Comparison of ENCODE assay signal across 8 cellular contexts in genomic region chr4:42654606-42655005, GRCh38. TPM values are rescaled to one million over a fixed set of nuclear protein-coding genes. Genes with fewer than 3 reads are reported as not detected.
DNase-seq lines count a peak whose midpoint lies in the region; ATAC-seq and TF ChIP-seq lines count a peak whose summit lies in the region.

No MANE protein-coding gene starts in this region.

- peak; percentile 24 for ATAC-seq in HG03354 (IDR thresholded peaks at IDR 0.05; ENCODE audit: poor library complexity, severe bottlenecking, unreplicated experiment)
- no peak for ATAC-seq in WTC11
- ATAC-seq in right cardiac atrium: peak in 1 of 2 donors; percentile 30

- intact Hi-C loops in right cardiac atrium (cut with DNase I): loop anchor here (5.0 to 10.0 kb wide), 3 partner anchors 50 to 60 kb away; no protein-coding TSS in a partner anchor
- intact Hi-C loops in thyroid gland (cut with DNase I): no loop called here

- 72% methylated on average over 1 of the region's 1 CpG for WGBS in right cardiac atrium
- WGBS in thyroid gland, 2 donors: 55 to 62% methylated on average over 1 of the region's 1 CpG

- peak; percentile 34 for DNase-seq in stimulated activated CD4-positive, alpha-beta T cell treated with anti-CD3 and anti-CD28 coated beads, Interleukin-1b, Interleukin-23, amount 100 ng/mL, for 48 hours
- no peak for DNase-seq in stimulated activated CD4-positive, alpha-beta T cell treated with anti-CD3 and anti-CD28 coated beads, Interleukin-4, amount 100 ng/mL, for 1 hour
- DNase-seq in WTC11 (ENCODE audit: low spot score) (no peak), right cardiac atrium (peak in 2 of 3 donors; percentile 35 to 37), thyroid gland (peak; percentile 40), NCI-H2107 treated with DMSO at 0.1 percent for 48 hours (lab: John Stamatoyannopoulos, UW; ENCODE audit: unreplicated experiment) (no peak), UCSD-AML1 (lab: John Stamatoyannopoulos, UW; ENCODE audit: unreplicated experiment) (no peak)

- POLR2A ChIA-PET in WTC11 (lab: Charles Lee): no interaction called here

- CTCF ChIA-PET in WTC11 (lab: Charles Lee): no interaction called here

- H3K4me1 ChIP-seq in right cardiac atrium (ENCODE audit: control insufficient read depth, insufficient read depth, low read length) (peaks cover 12% of the 10 kb centered on the region), thyroid gland (peaks cover 36 to 40% of the 10 kb centered on the region in 2 donors)

- H3K9me3 ChIP-seq in right cardiac atrium (ENCODE audit: control insufficient read depth, low read length) (no peaks in the 10 kb centered on the region), thyroid gland (no peaks in the 10 kb centered on the region)

- no peaks in the 10 kb centered on the region for H3K36me3 ChIP-seq in thyroid gland

- H3K27me3 ChIP-seq in right cardiac atrium (ENCODE audit: control insufficient read depth, insufficient read depth) (no peaks in the 10 kb centered on the region), thyroid gland (no peaks in the 10 kb centered on the region)

- peak overlapping the region; percentile 82 for H3K27ac ChIP-seq in right cardiac atrium (ENCODE audit: low read length)
- peak overlapping the region; percentile 72 to 88 (median 79) for H3K27ac ChIP-seq in thyroid gland

- TF ChIP-seq POLR2A in thyroid gland (IDR thresholded peaks at IDR 0.05): no peak

- no peak overlapping the region for H3K4me3 ChIP-seq in right cardiac atrium (ENCODE audit: low read length)
- H3K4me3 ChIP-seq in thyroid gland (replicated peaks in 1 of 3): peak overlapping the region in 1 of 3 donors; percentile 92

- H3K4me3 Mint-ChIP-seq in WTC11: peak overlapping the region; percentile 86

- peaks cover 26% of the 10 kb centered on the region for H3K9me3 Mint-ChIP-seq in WTC11

- peaks cover 52% of the 10 kb centered on the region for H3K4me1 Mint-ChIP-seq in WTC11

- TF ChIP-seq CTCF in WTC11 (IDR thresholded peaks at IDR 0.05): no peak
- TF ChIP-seq CTCF in thyroid gland (IDR thresholded peaks at IDR 0.05): peak in 1 of 6 experiments; percentile 8

- peaks cover 23% of the 10 kb centered on the region for H3K36me3 Mint-ChIP-seq in WTC11

- no peak overlapping the region for H3K27ac Mint-ChIP-seq in WTC11

- no peaks in the 10 kb centered on the region for H3K27me3 Mint-ChIP-seq in WTC11 (ENCODE audit: low read depth)

TF ChIP-seq in WTC11, 78 proteins besides CTCF, POLR2A, EP300 and RAD21:
- no peak for TF ChIP-seq GRHL2 (CRISPR knock-in tag; IDR thresholded peaks at IDR 0.05; ENCODE audit: insufficient replicate concordance, severe bottlenecking)
- TF ChIP-seq ZSCAN18 (CRISPR knock-in tag; IDR thresholded peaks at IDR 0.05): no peak
- TF ChIP-seq JUN (CRISPR knock-in tag; IDR thresholded peaks at IDR 0.05): no peak
- no peak for TF ChIP-seq MXD4 (CRISPR knock-in tag; IDR thresholded peaks at IDR 0.05; ENCODE audit: borderline replicate concordance)

RNA-seq across cellular contexts. Expression of gene ATP8A1, which starts 2.3 kb away (rescaled TPM):
- total RNA-seq in WTC11 (2021) (14.3 to 18.7 TPM (median 15.1 TPM) in 3 replicates), right cardiac atrium (10 to 100 TPM; 18.8 to 28.2 (median 23.1) TPM), thyroid gland (100 to 1,000 TPM; 191 to 274 (median 245) TPM)
- polyA plus RNA-seq in right cardiac atrium: 9.5 TPM

Comparison
In these comparisons a context has a peak if more than half of its experiments do, and no peak if none do; other contexts are left out.
1. DNase-seq: peak in stimulated activated CD4-positive, alpha-beta T cell treated with anti-CD3 and anti-CD28 coated beads, Interleukin-1b, Interleukin-23, amount 100 ng/mL, for 48 hours (single experiment), right cardiac atrium (2 of 3) and thyroid gland (2 of 2); none in stimulated activated CD4-positive, alpha-beta T cell treated with anti-CD3 and anti-CD28 coated beads, Interleukin-4, amount 100 ng/mL, for 1 hour (single experiment), WTC11 (single experiment), NCI-H2107 treated with DMSO at 0.1 percent for 48 hours (single experiment) and UCSD-AML1 (single experiment).